Comparison of ENCODE assay signal across 16 cellular contexts in genomic region chr9:97511762-97512429, GRCh38. TPM values are rescaled to one million over a fixed set of nuclear protein-coding genes. Genes with fewer than 3 reads are reported as not detected.
DNase-seq lines count a peak whose midpoint lies in the region; ATAC-seq and TF ChIP-seq lines count a peak whose summit lies in the region.
"Had no signal": no experiment of that assay in that cellular context is flagged by ENCODE, and none has a peak within 500 bp of the region (broad histone marks: within the 10 kb centered on the region; RNA-seq: fewer than 3 reads in every experiment).

No MANE protein-coding gene starts in this region.

- no peaks in the 10 kb centered on the region for H3K9me3 Mint-ChIP-seq in activated T-helper 1 cell treated with anti-CD3 and anti-CD28 coated beads, Interleukin-12 subunit alpha, Interleukin-12 subunit beta, Interleukin-2, Interleukin-4 antibody, amounts not matched to agents 30 ng/mL and 10 ng/mL and 1 ng/mL, durations not matched to agents 14 hours and 24 hours and 36 hours
- H3K9me3 Mint-ChIP-seq in neural progenitor cell (no peaks in the 10 kb centered on the region), endothelial cell (ENCODE audit: unreplicated experiment) (no peaks in the 10 kb centered on the region)
- H3K9me3 Mint-ChIP-seq: IgD-negative memory B cell, nephron had no signal

- H3K79me2 ChIP-seq in neural progenitor cell (ENCODE audit: low read depth) (no peaks in the 10 kb centered on the region), smooth muscle cell (ENCODE audit: low read depth) (no peaks in the 10 kb centered on the region)

- H3K4me3 ChIP-seq in neural progenitor cell: no peak overlapping the region
- no peak overlapping the region for H3K4me3 ChIP-seq in smooth muscle cell
- H3K4me3 ChIP-seq: colonic mucosa, thoracic aorta had no signal

- peaks cover 8% of the 10 kb centered on the region for H3K27me3 ChIP-seq in neural progenitor cell
- peaks cover 40% of the 10 kb centered on the region for H3K27me3 ChIP-seq in smooth muscle cell (ENCODE audit: low read depth)
- H3K27me3 ChIP-seq: colonic mucosa had no signal

- H2AFZ ChIP-seq in neural progenitor cell (replicated peaks) (no peak overlapping the region), smooth muscle cell (ENCODE audit: low read depth) (no peak overlapping the region)

- H3K27ac Mint-ChIP-seq in activated T-helper 1 cell treated with anti-CD3 and anti-CD28 coated beads, Interleukin-12 subunit alpha, Interleukin-12 subunit beta, Interleukin-2, Interleukin-4 antibody, amounts not matched to agents 30 ng/mL and 10 ng/mL and 1 ng/mL, durations not matched to agents 14 hours and 24 hours and 36 hours: peak overlapping the region; percentile 77
- H3K27ac Mint-ChIP-seq in neural progenitor cell: no peak overlapping the region
- H3K27ac Mint-ChIP-seq in endothelial cell (ENCODE audit: unreplicated experiment): no peak overlapping the region
- H3K27ac Mint-ChIP-seq: IgD-negative memory B cell, nephron had no signal

- H3K4me1 ChIP-seq in neural progenitor cell: peaks cover 12% of the 10 kb centered on the region
- H3K4me1 ChIP-seq in smooth muscle cell (ENCODE audit: low read depth): peaks cover 8% of the 10 kb centered on the region
- H3K4me1 ChIP-seq: colonic mucosa had no signal

- no peaks in the 10 kb centered on the region for H3K36me3 Mint-ChIP-seq in activated T-helper 1 cell treated with anti-CD3 and anti-CD28 coated beads, Interleukin-12 subunit alpha, Interleukin-12 subunit beta, Interleukin-2, Interleukin-4 antibody, amounts not matched to agents 30 ng/mL and 10 ng/mL and 1 ng/mL, durations not matched to agents 14 hours and 24 hours and 36 hours (ENCODE audit: low read depth)
- H3K36me3 Mint-ChIP-seq in neural progenitor cell (no peaks in the 10 kb centered on the region), endothelial cell (ENCODE audit: low read depth, unreplicated experiment) (no peaks in the 10 kb centered on the region)
- H3K36me3 Mint-ChIP-seq: IgD-negative memory B cell had no signal

- peak; percentile 45 for DNase-seq in DMS53 (lab: John Stamatoyannopoulos, UW)
- no peak for DNase-seq in DMS53 treated with DMSO at 0.1 percent for 48 hours (lab: John Stamatoyannopoulos, UW; ENCODE audit: unreplicated experiment)
- no peak for DNase-seq in activated T-helper 1 cell treated with anti-CD3 and anti-CD28 coated beads, Interleukin-12 subunit alpha, Interleukin-12 subunit beta, Interleukin-2, Interleukin-4 antibody, amounts not matched to agents 30 ng/mL and 10 ng/mL and 1 ng/mL, durations not matched to agents 14 hours and 24 hours and 36 hours (ENCODE audit: low spot score)
- DNase-seq in neural progenitor cell (ENCODE audit: low spot score): no peak
- DNase-seq in smooth muscle cell (lab: John Stamatoyannopoulos, UW; ENCODE audit: unreplicated experiment): no peak
- DNase-seq in endothelial cell (ENCODE audit: low spot score): no peak
- DNase-seq in NCI-H1092 (lab: John Stamatoyannopoulos, UW): no peak
- DNase-seq: 8988T; activated CD8-positive, alpha-beta memory T cell treated with anti-CD3 and anti-CD28 coated beads for 24 hours; colonic mucosa; H7; NCI-H187 treated with DMSO at 0.1 percent for 48 hours had no signal

- H3K36me3 ChIP-seq in neural progenitor cell: no peaks in the 10 kb centered on the region
- no peaks in the 10 kb centered on the region for H3K36me3 ChIP-seq in smooth muscle cell (ENCODE audit: low read depth)
- H3K36me3 ChIP-seq: colonic mucosa, thoracic aorta had no signal

- H3K27me3 Mint-ChIP-seq in activated T-helper 1 cell treated with anti-CD3 and anti-CD28 coated beads, Interleukin-12 subunit alpha, Interleukin-12 subunit beta, Interleukin-2, Interleukin-4 antibody, amounts not matched to agents 30 ng/mL and 10 ng/mL and 1 ng/mL, durations not matched to agents 14 hours and 24 hours and 36 hours (ENCODE audit: insufficient read depth): peaks cover 3% of the 10 kb centered on the region
- H3K27me3 Mint-ChIP-seq in neural progenitor cell (ENCODE audit: insufficient read depth, low read depth) (peaks cover 9% of the 10 kb centered on the region), endothelial cell (ENCODE audit: unreplicated experiment) (peaks cover 5% of the 10 kb centered on the region)

- H3F3A ChIP-seq in neural progenitor cell (ENCODE audit: low read depth): no peaks in the 10 kb centered on the region
- H3F3A ChIP-seq in smooth muscle cell (ENCODE audit: low read depth): no peaks in the 10 kb centered on the region

- H3K4me3 Mint-ChIP-seq in activated T-helper 1 cell treated with anti-CD3 and anti-CD28 coated beads, Interleukin-12 subunit alpha, Interleukin-12 subunit beta, Interleukin-2, Interleukin-4 antibody, amounts not matched to agents 30 ng/mL and 10 ng/mL and 1 ng/mL, durations not matched to agents 14 hours and 24 hours and 36 hours: no peak overlapping the region
- H3K4me3 Mint-ChIP-seq in neural progenitor cell: peak overlapping the region; percentile 33
- H3K4me3 Mint-ChIP-seq in endothelial cell (ENCODE audit: unreplicated experiment): no peak overlapping the region
- H3K4me3 Mint-ChIP-seq: IgD-negative memory B cell, nephron had no signal

- intact Hi-C loops in activated T-helper 1 cell treated with anti-CD3 and anti-CD28 coated beads, Interleukin-12 subunit alpha, Interleukin-12 subunit beta, Interleukin-2, Interleukin-4 antibody, amounts not matched to agents 30 ng/mL and 10 ng/mL and 1 ng/mL, durations not matched to agents 14 hours and 24 hours and 36 hours (cut with micrococcal nuclease): loop anchor here (1.0 kb wide), 1 partner anchor 11 kb away; the partner anchor contains the start of gene TMOD1

- peaks cover 18% of the 10 kb centered on the region for H3K4me1 Mint-ChIP-seq in activated T-helper 1 cell treated with anti-CD3 and anti-CD28 coated beads, Interleukin-12 subunit alpha, Interleukin-12 subunit beta, Interleukin-2, Interleukin-4 antibody, amounts not matched to agents 30 ng/mL and 10 ng/mL and 1 ng/mL, durations not matched to agents 14 hours and 24 hours and 36 hours (ENCODE audit: low read depth)
- H3K4me1 Mint-ChIP-seq in neural progenitor cell (peaks cover 11% of the 10 kb centered on the region), endothelial cell (ENCODE audit: unreplicated experiment) (no peaks in the 10 kb centered on the region)

- H3K9me3 ChIP-seq in neural progenitor cell (ENCODE audit: low read depth) (no peaks in the 10 kb centered on the region), smooth muscle cell (replicated peaks; ENCODE audit: low read depth) (no peaks in the 10 kb centered on the region)
- H3K9me3 ChIP-seq: colonic mucosa, thoracic aorta had no signal

- no peaks in the 10 kb centered on the region for H4K20me1 ChIP-seq in neural progenitor cell (ENCODE audit: low read depth)
- no peaks in the 10 kb centered on the region for H4K20me1 ChIP-seq in smooth muscle cell (ENCODE audit: low read depth)

- ATAC-seq in HG02610 (IDR thresholded peaks at IDR 0.05; ENCODE audit: unreplicated experiment): peak; percentile 3

- TF ChIP-seq CTCF in neural progenitor cell (IDR thresholded peaks at IDR 0.05): no peak
- TF ChIP-seq CTCF in smooth muscle cell (IDR thresholded peaks at IDR 0.05; ENCODE audit: borderline replicate concordance, insufficient read depth, poor library complexity, severe bottlenecking): no peak
- TF ChIP-seq CTCF in endothelial cell (IDR thresholded peaks at IDR 0.05; ENCODE audit: unreplicated experiment): no peak

- H3K9ac ChIP-seq in neural progenitor cell (no peak overlapping the region), smooth muscle cell (ENCODE audit: low read depth) (no peak overlapping the region)

- H3K4me2 ChIP-seq in neural progenitor cell (no peak overlapping the region), smooth muscle cell (no peak overlapping the region)

- 74% methylated on average over 5 of the region's 5 CpGs for WGBS in smooth muscle cell (ENCODE audit: low lambda C conversion rate)

- H3K27ac ChIP-seq in neural progenitor cell (no peak overlapping the region), smooth muscle cell (ENCODE audit: low read depth) (no peak overlapping the region)
- H3K27ac ChIP-seq: colonic mucosa, thoracic aorta had no signal

RNA-seq across cellular contexts. Expression of gene TMOD1, which starts 10.4 kb away (rescaled TPM):
- total RNA-seq in activated T-helper 1 cell treated with anti-CD3 and anti-CD28 coated beads, Interleukin-12 subunit alpha, Interleukin-12 subunit beta, Interleukin-2, Interleukin-4 antibody, amounts not matched to agents 30 ng/mL and 10 ng/mL and 1 ng/mL, durations not matched to agents 14 hours and 24 hours and 36 hours: 0.81 and 0.86 TPM in 2 replicates
- total RNA-seq in neural progenitor cell (ENCODE audit: low replicate concordance) (0.15 TPM in 1 of 2 replicates, not detected in the other), smooth muscle cell (0.09 and 0.18 TPM in 2 replicates), endothelial cell (ENCODE audit: unreplicated experiment) (0.41 TPM)
- polyA plus RNA-seq in smooth muscle cell: 0.19 and 0.22 TPM in 2 replicates
